9 cellular contexts compared by ENCODE assay signal in genomic region chr21:21297211-21297610, GRCh38.
"Had no signal": no experiment of that assay in that cellular context is flagged by ENCODE, and none has a peak within 500 bp of the region (broad histone marks: within the 10 kb centered on the region; RNA-seq: fewer than 3 reads in every experiment).

No MANE protein-coding gene starts in this region.

- H3K4me3 ChIP-seq: GM23248, GM23338, HAP-1 had no signal

- H3K4me1 ChIP-seq: HAP-1 had no signal

- H2AFZ ChIP-seq: GM23248, GM23338 had no signal

- H3K27ac ChIP-seq: GM23248 had no signal

- H3K36me3 ChIP-seq: HAP-1 had no signal

- H3K4me2 ChIP-seq: GM23338 had no signal

- H3K9me3 ChIP-seq: HAP-1 had no signal

- ATAC-seq: GM23338, HCT116 had no signal

- DNase-seq: GM23248, GOT3, H7, H9, HCEC 1CT, HFFc6 had no signal

- H3K9ac ChIP-seq: GM23248 had no signal
